Comparison of ENCODE assay signal across 10 cellular contexts in genomic region chr7:138935438-138936079, GRCh38. TPM values are rescaled to one million over a fixed set of nuclear protein-coding genes. Genes with fewer than 3 reads are reported as not detected.
DNase-seq lines count a peak whose midpoint lies in the region; ATAC-seq, FAIRE-seq and TF ChIP-seq lines count a peak whose summit lies in the region.
"Had no signal": no experiment of that assay in that cellular context is flagged by ENCODE, and none has a peak within 500 bp of the region (broad histone marks: within the 10 kb centered on the region; RNA-seq: fewer than 3 reads in every experiment).

No MANE protein-coding gene starts in this region.

- H3K4me1 Mint-ChIP-seq in naive thymus-derived CD8-positive, alpha-beta T cell, result peaks cover 0 to 2% (median 0%) of the 10 kb centered on the region in 4 donors
- no peaks in the 10 kb centered on the region for H3K4me1 Mint-ChIP-seq in activated T-helper 17 cell treated with anti-CD3 and anti-CD28 coated beads, Interleukin-2, amount 50 U/mL, for 72 hours
- H3K4me1 Mint-ChIP-seq: naive B cell had no signal

- H3K4me3 ChIP-seq in osteoblast (ENCODE audit: insufficient read depth, low read length), result no peak overlapping the region

- H2AFZ ChIP-seq in osteoblast (ENCODE audit: low read length), result no peak overlapping the region

- no peak for TF ChIP-seq CTCF in osteoblast (IDR thresholded peaks at IDR 0.05; ENCODE audit: extremely low read depth, low read depth, low read length)

- H3K27ac ChIP-seq in osteoblast (ENCODE audit: low read depth, low read length), result peak overlapping the region; percentile 12

- peak; percentile 88 for DNase-seq in EL
- peak; percentile 77 for DNase-seq in NCI-H69 (lab: John Stamatoyannopoulos, UW)
- DNase-seq in osteoblast (ENCODE audit: insufficient read length, low spot score, missing footprints), result peak; percentile 87
- no peak for DNase-seq in GM12892 (ENCODE audit: insufficient read length)
- no peak for DNase-seq in naive thymus-derived CD8-positive, alpha-beta T cell
- DNase-seq in GM19239 (ENCODE audit: insufficient read length, low spot score), result no peak
- DNase-seq: activated CD4-positive, alpha-beta T cell treated with anti-CD3 and anti-CD28 coated beads for 1 hour; naive B cell had no signal

- peak overlapping the region in 1 of 10 donors; percentile 18 for H3K27ac Mint-ChIP-seq in naive thymus-derived CD8-positive, alpha-beta T cell
- no peak overlapping the region for H3K27ac Mint-ChIP-seq in activated T-helper 17 cell treated with anti-CD3 and anti-CD28 coated beads, Interleukin-2, amount 50 U/mL, for 72 hours
- H3K27ac Mint-ChIP-seq: naive B cell had no signal

- no peaks in the 10 kb centered on the region for H3K27me3 ChIP-seq in osteoblast (ENCODE audit: insufficient read depth, low read length)

- no peaks in the 10 kb centered on the region for H3K36me3 Mint-ChIP-seq in naive thymus-derived CD8-positive, alpha-beta T cell
- no peaks in the 10 kb centered on the region for H3K36me3 Mint-ChIP-seq in activated T-helper 17 cell treated with anti-CD3 and anti-CD28 coated beads, Interleukin-2, amount 50 U/mL, for 72 hours (ENCODE audit: low read depth)
- H3K36me3 Mint-ChIP-seq: naive B cell had no signal

- peaks cover 3% of the 10 kb centered on the region for H4K20me1 ChIP-seq in osteoblast (ENCODE audit: insufficient read depth, low read length)

- no peak for ATAC-seq in naive thymus-derived CD8-positive, alpha-beta T cell
- no peak for ATAC-seq in activated T-helper 17 cell treated with anti-CD3 and anti-CD28 coated beads, Interleukin-2, amount 50 U/mL, for 72 hours (replicated peaks)

- peaks cover 0 to 2% (median 0%) of the 10 kb centered on the region in 5 donors for H3K27me3 Mint-ChIP-seq in naive thymus-derived CD8-positive, alpha-beta T cell
- peaks cover 5% of the 10 kb centered on the region for H3K27me3 Mint-ChIP-seq in activated T-helper 17 cell treated with anti-CD3 and anti-CD28 coated beads, Interleukin-2, amount 50 U/mL, for 72 hours

- POLR2A ChIA-PET in naive thymus-derived CD8-positive, alpha-beta T cell (lab: Charles Lee), result no interaction called here

- FAIRE-seq in endometrium (lab: Jason Lieb, UNC) (peak; percentile 88), GM12892 (lab: Jason Lieb, UNC) (no peak), GM19239 (lab: Jason Lieb, UNC) (no peak)

- H3K9me3 ChIP-seq in osteoblast (ENCODE audit: low read depth, low read length), result no peaks in the 10 kb centered on the region

- no peaks in the 10 kb centered on the region for H3K79me2 ChIP-seq in osteoblast (ENCODE audit: insufficient read depth, low read length)

- no peaks in the 10 kb centered on the region for H3K9me3 Mint-ChIP-seq in naive thymus-derived CD8-positive, alpha-beta T cell
- H3K9me3 Mint-ChIP-seq in activated T-helper 17 cell treated with anti-CD3 and anti-CD28 coated beads, Interleukin-2, amount 50 U/mL, for 72 hours, result no peaks in the 10 kb centered on the region
- H3K9me3 Mint-ChIP-seq: naive B cell had no signal

- H3K4me2 ChIP-seq in osteoblast (ENCODE audit: insufficient read depth, low read length), result peak overlapping the region; percentile 36

- H3K4me1 ChIP-seq in osteoblast (ENCODE audit: insufficient read depth, low read length), result peaks cover 14% of the 10 kb centered on the region

- no peaks in the 10 kb centered on the region for H3K36me3 ChIP-seq in osteoblast (ENCODE audit: insufficient read depth, low read length)

- TF ChIP-seq POLR2A in GM12892 (IDR thresholded peaks at IDR 0.05; ENCODE audit: low read depth, low read length), result no peak

- no peak overlapping the region for H3K4me3 Mint-ChIP-seq in naive thymus-derived CD8-positive, alpha-beta T cell
- no peak overlapping the region for H3K4me3 Mint-ChIP-seq in activated T-helper 17 cell treated with anti-CD3 and anti-CD28 coated beads, Interleukin-2, amount 50 U/mL, for 72 hours
- H3K4me3 Mint-ChIP-seq: naive B cell had no signal

RNA-seq across cellular contexts. Expression of gene KIAA1549, which starts 45.6 kb away (rescaled TPM):
- 2.9 and 3.3 TPM in 2 replicates for total RNA-seq in osteoblast
- polyA plus RNA-seq in GM12892 (2012; ENCODE audit: missing spikeins), result 0.15 TPM
- total RNA-seq in naive thymus-derived CD8-positive, alpha-beta T cell, result under 1 TPM; 0.39 to 0.47 TPM
- not detected for polyA plus RNA-seq in naive thymus-derived CD8-positive, alpha-beta T cell
- total RNA-seq in activated T-helper 17 cell treated with anti-CD3 and anti-CD28 coated beads, Interleukin-2, amount 50 U/mL, for 72 hours, result 1 to 10 TPM; 1.1 to 1.2 TPM

Comparison
In these comparisons a context has a peak if more than half of its experiments do, and no peak if none do; other contexts are left out.
1. DNase-seq: peak in EL (single experiment), NCI-H69 (single experiment) and osteoblast (single experiment); none in GM12892 (single experiment), naive thymus-derived CD8-positive, alpha-beta T cell (0 of 10) and GM19239 (single experiment).